2 cellular contexts compared by ENCODE assay signal in genomic region chr20:11890331-11891080, GRCh38.
TF ChIP-seq lines count a peak whose summit lies in the region.

No MANE protein-coding gene starts in this region.

TF ChIP-seq in SK-N-SH treated with all-trans-retinoic acid at 6 μM for 48 hours, 23 proteins besides CTCF, POLR2A, EP300 and RAD21 (continued from another document):
- TF ChIP-seq POU6F1 (CRISPR knock-in tag; IDR thresholded peaks at IDR 0.05; ENCODE audit: borderline replicate concordance, low read depth) (no peak), BACH2 (CRISPR knock-in tag; IDR thresholded peaks at IDR 0.05; ENCODE audit: borderline replicate concordance) (no peak), OSR1 (CRISPR knock-in tag; IDR thresholded peaks at IDR 0.05) (no peak), ZNF565 (CRISPR knock-in tag; conservative IDR thresholded peaks at IDR 0.05; ENCODE audit: low read depth) (no peak), ZFP3 (CRISPR knock-in tag; IDR thresholded peaks at IDR 0.05) (peak; percentile 66; the same call in 1 of the 2 replicates), CSDC2 (CRISPR knock-in tag; IDR thresholded peaks at IDR 0.05) (peak; percentile 93), PATZ1 (CRISPR knock-in tag; IDR thresholded peaks at IDR 0.05; ENCODE audit: borderline replicate concordance) (no peak), ISL1 (CRISPR knock-in tag; IDR thresholded peaks at IDR 0.05) (no peak), ZFP30 (CRISPR knock-in tag; IDR thresholded peaks at IDR 0.05) (peak; percentile 28; the same call in 1 of the 2 replicates)

TF ChIP-seq in K562, 482 proteins besides CTCF, POLR2A, EP300 and RAD21 (continued from another document and continues in another):
- no peak for TF ChIP-seq FOXK1 (CRISPR knock-in tag; IDR thresholded peaks at IDR 0.05; ENCODE audit: borderline replicate concordance)
- no peak for TF ChIP-seq MYBL2 (IDR thresholded peaks at IDR 0.05; ENCODE audit: low read depth)
- no peak for TF ChIP-seq MYBL2 (CRISPR knock-in tag; IDR thresholded peaks at IDR 0.05; ENCODE audit: borderline replicate concordance)
- no peak for TF ChIP-seq SP1 (CRISPR knock-in tag; IDR thresholded peaks at IDR 0.05)
- TF ChIP-seq SPI1 (IDR thresholded peaks at IDR 0.05; ENCODE audit: borderline replicate concordance, low read depth, low read length) = no peak
- no peak for TF ChIP-seq CBFB (CRISPR knock-in tag; IDR thresholded peaks at IDR 0.05)
- TF ChIP-seq ZNF398 (CRISPR knock-in tag; IDR thresholded peaks at IDR 0.05) = no peak
- TF ChIP-seq NEUROD1 (IDR thresholded peaks at IDR 0.05; ENCODE audit: borderline replicate concordance, low read depth, low read length, partially characterized antibody) = no peak
- no peak for TF ChIP-seq TCF7L2 (IDR thresholded peaks at IDR 0.05; ENCODE audit: low read depth, low read length)
- no peak for TF ChIP-seq RBM14 (IDR thresholded peaks at IDR 0.05; ENCODE audit: borderline replicate concordance, insufficient read depth, low read depth, low read length)
- no peak for TF ChIP-seq HES1 (IDR thresholded peaks at IDR 0.05; ENCODE audit: low read depth)
- no peak for TF ChIP-seq ZNF561 (CRISPR knock-in tag; conservative IDR thresholded peaks at IDR 0.05)
- TF ChIP-seq KLF13 (tag; IDR thresholded peaks at IDR 0.05; ENCODE audit: borderline replicate concordance, low read depth) = no peak
- no peak for TF ChIP-seq RBM34 (IDR thresholded peaks at IDR 0.05; ENCODE audit: borderline replicate concordance, insufficient read depth, low read length)
- TF ChIP-seq ZNF3 (CRISPR knock-in tag; IDR thresholded peaks at IDR 0.05) = no peak
- no peak for TF ChIP-seq ARID3B (CRISPR knock-in tag; IDR thresholded peaks at IDR 0.05; ENCODE audit: borderline replicate concordance)
- no peak for TF ChIP-seq TRIM24 (IDR thresholded peaks at IDR 0.05)
- no peak for TF ChIP-seq ZNF280A (IDR thresholded peaks at IDR 0.05; ENCODE audit: low read depth, partially characterized antibody)
- no peak for TF ChIP-seq ZNF77 (CRISPR knock-in tag; IDR thresholded peaks at IDR 0.05)
- TF ChIP-seq E2F6 (IDR thresholded peaks at IDR 0.05; ENCODE audit: borderline replicate concordance in 1 of 2, extremely low read depth in 1 of 2, insufficient read depth in 1 of 2, insufficient read length in 1 of 2, low read depth in 1 of 2, low read length in 1 of 2, poor library complexity in 1 of 2, severe bottlenecking in 1 of 2) = no peak
- TF ChIP-seq ZNF184 (CRISPR knock-in tag; IDR thresholded peaks at IDR 0.05) = no peak
- peak; percentile 62 for TF ChIP-seq POLR2G (IDR thresholded peaks at IDR 0.05; ENCODE audit: low read depth, low read length)
- no peak for TF ChIP-seq SMAD2 (IDR thresholded peaks at IDR 0.05; ENCODE audit: low read depth, low read length)
- no peak for TF ChIP-seq KAT7 (CRISPR knock-in tag; IDR thresholded peaks at IDR 0.05; ENCODE audit: borderline replicate concordance)
- no peak for TF ChIP-seq HIVEP1 (CRISPR knock-in tag; IDR thresholded peaks at IDR 0.05)
- peak; percentile 75 for TF ChIP-seq ZNF263 (CRISPR knock-in tag; IDR thresholded peaks at IDR 0.05; ENCODE audit: borderline replicate concordance)
- TF ChIP-seq EWSR1 (IDR thresholded peaks at IDR 0.05; ENCODE audit: borderline replicate concordance, low read depth, partially characterized antibody) = no peak
- TF ChIP-seq ZC3H11A (IDR thresholded peaks at IDR 0.05; ENCODE audit: low read depth, low read length) = no peak
- no peak for TF ChIP-seq JUNB (CRISPR knock-in tag; conservative IDR thresholded peaks at IDR 0.05)
- no peak for TF ChIP-seq STAT6 (CRISPR knock-in tag; IDR thresholded peaks at IDR 0.05)
- no peak for TF ChIP-seq IRF1 (CRISPR knock-in tag; IDR thresholded peaks at IDR 0.05; ENCODE audit: borderline replicate concordance)
- TF ChIP-seq RB1 (IDR thresholded peaks at IDR 0.05; ENCODE audit: low read depth) = no peak
- no peak for TF ChIP-seq TOE1 (IDR thresholded peaks at IDR 0.05; ENCODE audit: borderline replicate concordance)
- TF ChIP-seq TOE1 (CRISPR knock-in tag; IDR thresholded peaks at IDR 0.05; ENCODE audit: borderline replicate concordance, low read depth) = no peak
- no peak for TF ChIP-seq BRD4 (IDR thresholded peaks at IDR 0.05)
- TF ChIP-seq MBD1 (CRISPR knock-in tag; IDR thresholded peaks at IDR 0.05) = no peak
- peak; percentile 35; the same call in 1 of the 2 replicates for TF ChIP-seq PHF8 (IDR thresholded peaks at IDR 0.05; ENCODE audit: borderline replicate concordance, low read length)
- peak; percentile 80 to 83 for TF ChIP-seq NRF1 (conservative IDR thresholded peaks at IDR 0.05 in 1 of 2, IDR thresholded peaks at IDR 0.05 in 1 of 2)
- TF ChIP-seq ATF1 (CRISPR knock-in tag; IDR thresholded peaks at IDR 0.05) = no peak
- no peak for TF ChIP-seq ATF1 (tag; IDR thresholded peaks at IDR 0.05)
- TF ChIP-seq PRDM10 (IDR thresholded peaks at IDR 0.05; ENCODE audit: partially characterized antibody) = no peak
- TF ChIP-seq NFXL1 (CRISPR knock-in tag; IDR thresholded peaks at IDR 0.05) = no peak
- TF ChIP-seq ZNF778 (CRISPR knock-in tag; IDR thresholded peaks at IDR 0.05) = no peak
- TF ChIP-seq ZBTB26 (CRISPR knock-in tag; IDR thresholded peaks at IDR 0.05) = no peak
- no peak for TF ChIP-seq KLF1 (tag; IDR thresholded peaks at IDR 0.05)
- no peak for TF ChIP-seq NR3C1 (CRISPR knock-in tag; IDR thresholded peaks at IDR 0.05)
- TF ChIP-seq ZNF583 (CRISPR knock-in tag; IDR thresholded peaks at IDR 0.05) = no peak
- no peak for TF ChIP-seq ZNF699 (CRISPR knock-in tag; IDR thresholded peaks at IDR 0.05; ENCODE audit: insufficient replicate concordance)
